8 cellular contexts compared by ENCODE assay signal in the genomic region with DNA sequence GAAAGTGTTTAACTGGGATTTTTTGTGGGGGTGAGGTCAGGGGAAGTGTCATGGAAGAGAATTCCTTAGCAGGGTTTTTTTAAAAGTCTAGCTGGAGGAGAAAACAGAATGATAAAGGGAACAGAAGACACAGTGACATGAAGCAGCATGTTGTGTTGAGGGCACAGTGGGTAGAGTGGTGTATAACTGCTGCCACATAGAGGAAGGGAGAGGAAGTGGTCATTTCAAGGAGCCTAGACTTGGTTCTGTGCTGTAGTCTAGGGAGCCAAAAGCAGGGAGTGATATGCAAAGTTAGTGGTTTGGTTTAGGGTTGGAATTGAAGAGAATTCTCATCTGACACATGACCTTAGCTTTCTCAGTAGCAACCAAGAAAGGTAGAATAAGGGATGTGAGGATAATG. TPM values are rescaled to one million over a fixed set of nuclear protein-coding genes. Genes with fewer than 3 reads are reported as not detected.
DNase-seq lines count a peak whose midpoint lies in the region; ATAC-seq, FAIRE-seq and TF ChIP-seq lines count a peak whose summit lies in the region.

No MANE protein-coding gene starts in this region.

- H3K9me2 ChIP-seq in PC-9 (ENCODE audit: insufficient read depth): no peaks in the 10 kb centered on the region

- no peaks in the 10 kb centered on the region for H3K4me1 ChIP-seq in PC-9 (replicated peaks; ENCODE audit: insufficient read depth)

- POLR2A ChIA-PET in PC-9 (lab: Charles Lee; ENCODE audit: unreplicated experiment): no interaction called here

- H3K36me3 ChIP-seq in PC-9 (ENCODE audit: low read depth): no peaks in the 10 kb centered on the region

- no peaks in the 10 kb centered on the region for H4K20me1 ChIP-seq in PC-9 (ENCODE audit: insufficient read depth)

- H3K79me2 ChIP-seq in PC-9 (ENCODE audit: low read depth): no peaks in the 10 kb centered on the region

- no TSS peak for BruUV-seq in PC-9 (replicated peaks; lab: Mats Ljungman, UMichigan)

- CTCF ChIA-PET in PC-9 (lab: Charles Lee): no interaction called here

- intact Hi-C loops in PC-9 (cut with micrococcal nuclease; ENCODE audit: unreplicated experiment) (no loop called here), sciatic nerve (cut with DNase I) (no loop called here)

- DNase-seq in ELR (ENCODE audit: low read depth) (peak; percentile 53), PC-9 (no peak), sciatic nerve (ENCODE audit: low spot score) (no peak), KG1 (lab: John Stamatoyannopoulos, UW) (no peak), HTR-8/SVneo (ENCODE audit: insufficient read length, low spot score) (no peak)

- H2AFZ ChIP-seq in PC-9: no peak overlapping the region

- FAIRE-seq in HTR-8/SVneo (lab: Jason Lieb, UNC): no peak

- H3K27ac ChIP-seq in PC-9: no peak overlapping the region

- H3K27me3 ChIP-seq in PC-9 (ENCODE audit: insufficient read depth, low read depth): no peaks in the 10 kb centered on the region

- no peaks in the 10 kb centered on the region for H3F3A ChIP-seq in PC-9 (ENCODE audit: insufficient read depth, low read depth)

- H3K4me2 ChIP-seq in PC-9: no peak overlapping the region

- ATAC-seq in GM19455 (IDR thresholded peaks at IDR 0.05; ENCODE audit: unreplicated experiment) (peak; percentile 98), HG03280 (IDR thresholded peaks at IDR 0.05; ENCODE audit: unreplicated experiment) (peak; percentile 93), esophagus mucosa (peak; percentile 95), sciatic nerve (peak; percentile 73)

- TF ChIP-seq CTCF in PC-9 (conservative IDR thresholded peaks at IDR 0.05): peak; percentile 65; the same call in 1 of the 2 replicates

- no peak overlapping the region for H3K4me3 ChIP-seq in PC-9

- peaks cover 5% of the 10 kb centered on the region; the same call in 1 of the 2 replicates for H3K9me3 ChIP-seq in PC-9 (ENCODE audit: insufficient read depth, low read depth)

RNA-seq across cellular contexts. Expression of a gene that starts 10.2 kb away (rescaled TPM):
- 31.6 and 31.9 TPM in 2 replicates for total RNA-seq in PC-9 (2021)
- 3.4 TPM for total RNA-seq in esophagus mucosa
- 32.3 TPM for total RNA-seq in sciatic nerve
